Comparison of ENCODE assay signal across 1 cellular context in the genomic region with DNA sequence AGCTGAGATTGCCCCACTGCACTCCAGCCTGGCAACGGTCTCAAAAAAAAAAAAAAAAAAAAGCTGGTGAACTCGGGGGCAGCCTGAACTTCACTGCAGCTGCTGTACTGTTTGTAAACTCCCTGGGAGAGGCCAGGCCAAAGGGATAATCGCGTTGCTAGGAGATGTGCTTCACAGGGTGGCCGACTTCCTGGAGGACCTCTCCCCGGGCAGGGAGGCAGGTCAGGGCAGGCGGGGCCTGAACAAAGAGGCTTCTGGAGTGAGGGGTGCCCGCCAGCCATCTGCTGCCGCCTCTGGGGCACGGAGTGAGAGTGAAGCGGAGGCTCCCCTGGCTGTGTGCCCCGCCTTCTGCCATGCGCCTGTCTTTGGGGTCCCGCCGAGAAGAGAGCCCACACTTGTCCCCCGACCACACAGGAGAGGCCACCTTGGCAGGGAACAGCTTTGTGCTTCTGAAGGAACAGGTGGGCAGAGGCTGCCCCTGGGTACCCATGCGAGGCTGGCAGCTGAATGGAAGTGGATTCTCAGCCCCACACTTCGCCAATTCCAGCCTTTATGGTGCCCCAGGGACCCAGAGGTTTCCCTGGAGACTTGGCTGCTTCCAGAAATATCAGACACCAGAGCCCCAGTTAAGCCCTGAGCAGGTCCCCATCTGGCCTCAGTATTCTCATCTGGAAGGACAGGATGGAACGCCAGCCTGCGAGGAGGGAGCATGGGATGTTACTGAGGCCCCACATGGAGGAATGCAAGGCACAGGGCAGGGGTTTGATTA.
TF ChIP-seq lines count a peak whose summit lies in the region.

No MANE protein-coding gene starts in this region.

TF ChIP-seq in H1, 55 proteins besides CTCF, POLR2A, EP300 and RAD21:
- TF ChIP-seq MAX (IDR thresholded peaks at IDR 0.05) (no peak), JUN (IDR thresholded peaks at IDR 0.05; ENCODE audit: low read depth, low read length) (no peak), PHF8 (conservative IDR thresholded peaks at IDR 0.05; ENCODE audit: low read depth, low read length) (no peak), CEBPB (IDR thresholded peaks at IDR 0.05; ENCODE audit: low read depth, low read length) (no peak)
